In the genomic region with DNA sequence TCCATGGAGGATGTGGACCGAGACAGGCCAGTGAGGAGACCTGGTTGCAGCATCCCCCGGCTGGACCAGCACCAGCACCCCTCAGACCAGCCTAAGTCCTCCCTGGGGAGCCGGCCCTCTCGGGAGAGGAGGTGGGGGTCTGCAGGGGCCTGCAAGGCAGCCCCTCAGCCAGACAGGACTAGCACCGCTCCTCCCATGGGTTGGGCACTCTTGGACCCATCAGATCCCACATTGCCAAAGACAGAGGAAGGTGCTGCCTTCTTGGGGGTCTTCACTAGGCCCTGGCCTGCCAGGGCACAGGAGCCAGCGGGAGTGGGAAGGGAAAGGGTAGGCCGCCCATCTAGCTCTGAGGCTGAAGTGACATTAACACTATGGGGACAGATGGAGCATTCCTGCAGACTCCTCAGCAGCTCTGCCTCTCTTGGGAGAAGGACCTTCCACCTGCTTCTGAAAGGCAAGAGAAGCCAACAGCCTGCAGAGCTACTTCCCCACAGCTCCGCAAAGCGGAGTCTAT, we compare ENCODE assay signal across 22 cellular contexts. TPM values are rescaled to one million over a fixed set of nuclear protein-coding genes. Genes with fewer than 3 reads are reported as not detected.
"Had no signal": no experiment of that assay in that cellular context is flagged by ENCODE, and none has a peak within 500 bp of the region (broad histone marks: within the 10 kb centered on the region; RNA-seq: fewer than 3 reads in every experiment).

No MANE protein-coding gene starts in this region.

- H3K4me3 Mint-ChIP-seq: activated naive CD8-positive, alpha-beta T cell treated with anti-CD3 and anti-CD28 coated beads for 36 hours; brain had no signal

- H3K4me1 ChIP-seq: foreskin keratinocyte, right lobe of liver, thyroid gland had no signal

- DNase-seq: activated CD4-positive, alpha-beta T cell treated with anti-CD3 and anti-CD28 coated beads, Interleukin-2, amount 50 U/mL, for 4 hours; activated CD4-positive, CD25-positive, alpha-beta regulatory T cell treated with anti-CD3 and anti-CD28 coated beads, Interleukin-2, amount 50 U/mL, for 72 hours; activated effector memory CD4-positive, alpha-beta T cell treated with anti-CD3 and anti-CD28 coated beads, Interleukin-2, amount 50 U/mL, for 16 hours; activated naive CD8-positive, alpha-beta T cell treated with anti-CD3 and anti-CD28 coated beads for 36 hours; activated T-cell treated with anti-CD3 and anti-CD28 coated beads for 4 hours; central memory CD4-positive, alpha-beta T cell; cortex of kidney; effector memory CD4-positive, alpha-beta T cell; foreskin keratinocyte; glutamatergic neuron; left ventricle myocardium superior; mesendoderm; ovary; right lobe of liver; thyroid gland had no signal

- H3K36me3 Mint-ChIP-seq: activated naive CD8-positive, alpha-beta T cell treated with anti-CD3 and anti-CD28 coated beads for 36 hours; brain had no signal

- H3K4me2 ChIP-seq: smooth muscle cell had no signal

- FAIRE-seq: urothelium cell line had no signal

- H3K27ac Mint-ChIP-seq: activated naive CD8-positive, alpha-beta T cell treated with anti-CD3 and anti-CD28 coated beads for 36 hours had no signal

- H3K9me3 Mint-ChIP-seq: activated naive CD8-positive, alpha-beta T cell treated with anti-CD3 and anti-CD28 coated beads for 36 hours had no signal

- H3K36me3 ChIP-seq: ovary, right lobe of liver, SJSA1, thyroid gland had no signal

- H3K9me3 ChIP-seq: ovary, right lobe of liver, SJSA1, thyroid gland had no signal

- H3K27me3 ChIP-seq: foreskin keratinocyte, ovary, right lobe of liver, SJSA1, thyroid gland had no signal

- H3K27ac ChIP-seq: foreskin keratinocyte, ovary, right lobe of liver, SJSA1, thyroid gland had no signal

- ATAC-seq: foreskin keratinocyte, left ventricle myocardium superior, right lobe of liver had no signal

- H3K4me3 ChIP-seq: ovary, right lobe of liver, SJSA1, smooth muscle cell, thyroid gland had no signal

RNA-seq across cellular contexts. Expression of gene IL13, which starts 6.8 kb away (rescaled TPM):
- total RNA-seq: foreskin keratinocyte, kidney epithelial cell, left ventricle myocardium superior, ovary, pulmonary artery endothelial cell, SJSA1, thyroid gland had no signal
- polyA plus RNA-seq: foreskin keratinocyte, ovary, smooth muscle cell had no signal

RNA-seq across cellular contexts. Expression of gene IL4, which starts 9.0 kb away (rescaled TPM):
- total RNA-seq: activated naive CD8-positive, alpha-beta T cell treated with anti-CD3 and anti-CD28 coated beads for 36 hours; foreskin keratinocyte; kidney epithelial cell; left ventricle myocardium superior; ovary; pulmonary artery endothelial cell; right lobe of liver; SJSA1; smooth muscle cell; thyroid gland had no signal
- polyA plus RNA-seq: foreskin keratinocyte, neural cell, ovary, smooth muscle cell had no signal
